Comparison of ENCODE assay signal across 21 cellular contexts in the genomic region with DNA sequence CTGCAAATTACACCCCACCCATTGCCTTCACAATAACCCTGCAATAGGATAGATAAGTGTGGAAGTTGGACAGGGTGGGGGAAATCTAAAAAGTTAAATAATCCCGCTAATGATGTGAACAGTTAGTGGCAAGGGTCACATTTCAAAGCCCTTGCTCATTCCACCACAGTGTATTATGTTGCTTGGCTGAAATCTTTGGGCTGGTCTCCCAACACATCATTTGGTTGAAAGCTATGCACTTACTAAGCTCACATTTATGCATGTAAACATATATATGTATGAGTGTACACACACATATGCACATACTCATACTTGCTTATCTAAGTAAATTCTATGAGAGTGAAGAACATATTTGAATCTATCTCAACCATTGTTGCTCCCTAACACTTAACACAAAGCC.
A peak's percentile ranks its signal among the peaks of the same experiment; 100 is the strongest.
DNase-seq lines count a peak whose midpoint lies in the region; ATAC-seq, FAIRE-seq and TF ChIP-seq lines count a peak whose summit lies in the region.
"Had no signal": no experiment of that assay in that cellular context is flagged by ENCODE, and none has a peak within 500 bp of the region (broad histone marks: within the 10 kb centered on the region; RNA-seq: fewer than 3 reads in every experiment).

No MANE protein-coding gene starts in this region.

- ATAC-seq in HG03097 (IDR thresholded peaks at IDR 0.05; ENCODE audit: low FRiP score, unreplicated experiment), result no peak
- ATAC-seq: left cardiac atrium, mucosa of descending colon, Panc1, right lobe of liver had no signal

- no peak for TF ChIP-seq CTCF in bronchial epithelial cell (IDR thresholded peaks at IDR 0.05; ENCODE audit: insufficient read depth, low read length, severe bottlenecking)
- TF ChIP-seq CTCF in GM10266 (IDR thresholded peaks at IDR 0.05; ENCODE audit: control insufficient read depth, insufficient read depth, low read depth, missing control alignments), result no peak

- no peak overlapping the region for H3K4me3 ChIP-seq in bronchial epithelial cell (ENCODE audit: low read depth, low read length)
- H3K4me3 ChIP-seq: ascending aorta, mucosa of descending colon, right lobe of liver had no signal

- DNase-seq in AG08395 (ENCODE audit: low spot score) (peak; percentile 38), HT1080 (ENCODE audit: low read depth) (peak; percentile 77), bronchial epithelial cell (ENCODE audit: low read depth) (peak; percentile 74), hepatic stellate cell (ENCODE audit: low spot score) (peak; percentile 49), DMS53 (lab: John Stamatoyannopoulos, UW) (no peak), GM10266 (ENCODE audit: extremely low spot score) (no peak)
- no peak for DNase-seq in stimulated activated CD4-positive, alpha-beta T cell treated with anti-CD3 and anti-CD28 coated beads, Interleukin-2, amount 100 ng/mL, for 24 hours
- DNase-seq: activated naive CD4-positive, alpha-beta T cell; activated T-cell treated with anti-CD3 and anti-CD28 coated beads for 4 hours; Calu3; dermis blood vessel endothelial cell; KBM-7; left cardiac atrium; mucosa of descending colon; NCI-H1092; NCI-H774; right lobe of liver had no signal

- H3K27me3 ChIP-seq in bronchial epithelial cell (ENCODE audit: control insufficient read depth, insufficient read depth, low read length), result no peaks in the 10 kb centered on the region
- H3K27me3 ChIP-seq: ascending aorta, neutrophil, right lobe of liver had no signal

- H3K36me3 ChIP-seq in bronchial epithelial cell (ENCODE audit: control insufficient read depth, insufficient read depth, low read length), result no peaks in the 10 kb centered on the region
- H3K36me3 ChIP-seq: ascending aorta, neutrophil, right lobe of liver had no signal

- no peak for FAIRE-seq in bronchial epithelial cell (lab: Jason Lieb, UNC)

Comparison
In these comparisons a context has a peak if more than half of its experiments do, and no peak if none do; other contexts are left out.
1. DNase-seq: peak in AG08395 (single experiment), HT1080 (single experiment), bronchial epithelial cell (single experiment) and hepatic stellate cell (single experiment); none in DMS53 (single experiment), GM10266 (single experiment) and stimulated activated CD4-positive, alpha-beta T cell treated with anti-CD3 and anti-CD28 coated beads, Interleukin-2, amount 100 ng/mL, for 24 hours (0 of 2).